ENCODE assay signal across 1 cellular context in the genomic region with DNA sequence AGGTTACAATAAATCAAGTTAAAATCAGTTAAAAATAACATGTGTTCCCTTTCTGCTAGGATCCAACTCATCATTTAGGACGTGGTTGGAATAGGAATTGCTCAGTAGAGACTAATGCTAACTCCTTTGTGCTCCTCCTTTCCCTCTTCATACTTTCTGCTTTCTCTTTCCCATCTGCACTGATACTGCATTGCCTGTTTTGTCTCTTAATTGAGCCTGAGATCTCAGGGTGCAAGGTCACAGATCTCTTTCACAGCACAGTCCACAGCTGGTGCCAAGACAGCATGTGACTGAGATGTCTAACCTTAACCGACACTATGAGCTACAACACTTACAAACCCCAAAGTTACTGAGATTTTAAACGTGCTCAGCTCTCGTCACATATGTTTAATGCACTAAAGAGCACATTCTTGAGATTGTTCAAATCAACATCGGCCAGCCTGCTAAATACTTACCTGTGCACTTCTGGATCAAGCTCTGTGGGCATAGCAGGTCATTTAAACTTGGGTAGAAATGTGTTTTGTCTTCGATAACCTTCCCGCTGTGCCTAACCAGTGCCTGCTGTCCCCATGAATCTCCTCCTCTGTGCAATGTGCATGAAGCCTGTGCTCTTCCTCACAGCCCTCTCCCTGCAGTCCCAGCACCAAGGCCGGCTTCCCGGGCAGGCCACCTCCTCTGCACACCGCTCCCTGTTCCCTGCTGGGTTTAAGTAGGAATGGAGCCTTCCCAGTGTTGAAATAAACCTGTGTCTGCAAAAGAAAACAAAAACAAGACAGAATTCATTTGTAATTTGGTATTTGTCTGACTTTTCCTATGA.
TF ChIP-seq lines count a peak whose summit lies in the region.

No MANE protein-coding gene starts in this region.

TF ChIP-seq in HepG2, 621 proteins besides CTCF, POLR2A, EP300 and RAD21 (continued from another document):
- TF ChIP-seq ZNF687 (CRISPR knock-in tag; IDR thresholded peaks at IDR 0.05) (peak; percentile 27; the same call in 1 of the 2 replicates), TFAP4 (IDR thresholded peaks at IDR 0.05; ENCODE audit: borderline replicate concordance, low read depth) (peak; percentile 41; the same call in 1 of the 2 replicates)
TF ChIP-seq in HepG2: peak in this region for 13.
